Comparison of ENCODE assay signal across 14 cellular contexts in genomic region chr1:22876359-22877111, GRCh38.
DNase-seq lines count a peak whose midpoint lies in the region; ATAC-seq and TF ChIP-seq lines count a peak whose summit lies in the region.
"Had no signal": no experiment of that assay in that cellular context is flagged by ENCODE, and none has a peak within 500 bp of the region (broad histone marks: within the 10 kb centered on the region; RNA-seq: fewer than 3 reads in every experiment).

No MANE protein-coding gene starts in this region.

- no peaks in the 10 kb centered on the region for H3K27me3 ChIP-seq in H9 (ENCODE audit: insufficient read depth, low read length)

- no peak overlapping the region for H3K56ac ChIP-seq in H9 (ENCODE audit: insufficient read length, low read depth, low read length)

- no peak overlapping the region for H3T11ph ChIP-seq in H9 (ENCODE audit: low read length)

- H3K4me3 ChIP-seq in cardiac fibroblast (replicated peaks in 1 of 2; ENCODE audit: low read depth in 2 of 2, low read length in 2 of 2), result no peak overlapping the region
- H3K4me3 ChIP-seq: esophagus muscularis mucosa, lung, psoas muscle, thoracic aorta had no signal

- no peak overlapping the region for H3K4ac ChIP-seq in H9 (ENCODE audit: low read depth, low read length)

- no peaks in the 10 kb centered on the region for H3K9me3 Mint-ChIP-seq in H9

- no peak overlapping the region for H3K9ac ChIP-seq in H9 (ENCODE audit: extremely low read depth, insufficient read length, low read length)

- H3K9me3 ChIP-seq in H9 (ENCODE audit: control insufficient read depth, low read depth, low read length), result no peaks in the 10 kb centered on the region
- H3K9me3 ChIP-seq: esophagus muscularis mucosa, psoas muscle, thoracic aorta had no signal

- H3K23ac ChIP-seq in H9 (ENCODE audit: insufficient read length, low read depth, low read length), result no peak overlapping the region

- H3K27ac Mint-ChIP-seq in H9, result peak overlapping the region in 1 of 3 experiments; percentile 56; a peak in 1 of 7 replicates

- H2BK12ac ChIP-seq in H9 (ENCODE audit: insufficient read length, low read depth, low read length), result no peak overlapping the region

- no peak overlapping the region for H3K4me2 ChIP-seq in H9 (ENCODE audit: insufficient read depth, insufficient read length, low read length)

- no peaks in the 10 kb centered on the region for H3K4me1 ChIP-seq in H9 (ENCODE audit: insufficient read depth, low read length)
- H3K4me1 ChIP-seq: esophagus muscularis mucosa, psoas muscle had no signal

- H2AK5ac ChIP-seq in H9 (ENCODE audit: insufficient read length, low read length), result no peak overlapping the region

- H3K18ac ChIP-seq in H9 (ENCODE audit: insufficient read length, low read depth, low read length), result no peak overlapping the region

- no peaks in the 10 kb centered on the region for H3K79me1 ChIP-seq in H9 (ENCODE audit: insufficient read depth, low read depth, low read length, poor library complexity, severe bottlenecking)

- H2BK20ac ChIP-seq in H9 (ENCODE audit: low read depth, low read length, poor library complexity, severe bottlenecking), result no peak overlapping the region

- H2BK15ac ChIP-seq in H9 (ENCODE audit: low read depth, low read length), result no peak overlapping the region

- no peak overlapping the region for H2AFZ ChIP-seq in H9 (ENCODE audit: low read length)

- H4K20me1 ChIP-seq in H9 (ENCODE audit: control insufficient read depth, insufficient read depth, insufficient read length), result no peaks in the 10 kb centered on the region

- no peak for ATAC-seq in HG03045 (IDR thresholded peaks at IDR 0.05; ENCODE audit: unreplicated experiment)

- TF ChIP-seq CTCF in cardiac fibroblast (IDR thresholded peaks at IDR 0.05; ENCODE audit: low read depth, low read length) (no peak), H9 (conservative IDR thresholded peaks at IDR 0.05) (no peak)

- H3K79me2 ChIP-seq in H9 (ENCODE audit: insufficient read depth, low read length), result no peaks in the 10 kb centered on the region

- H3K4me3 Mint-ChIP-seq in H9, result no peak overlapping the region

- H3K4me1 Mint-ChIP-seq in H9, result peaks cover 16 to 29% of the 10 kb centered on the region in 2 experiments

- H4K91ac ChIP-seq in H9 (ENCODE audit: insufficient read length, low read depth, low read length), result no peak overlapping the region

- H3K23me2 ChIP-seq in H9 (ENCODE audit: insufficient read length, low read depth, low read length, poor library complexity, severe bottlenecking), result no peaks in the 10 kb centered on the region

- DNase-seq in A172 (ENCODE audit: low spot score) (peak; percentile 14), LHCN-M2 (ENCODE audit: low read depth) (peak; percentile 81), cardiac fibroblast (ENCODE audit: low read depth in 2 of 2) (peak; percentile 60 to 82), iris pigment epithelial cell (ENCODE audit: low read depth) (peak; percentile 84), SIG-M5 (lab: John Stamatoyannopoulos, UW) (no peak), H9 (no peak)
- no peak for DNase-seq in activated effector memory CD4-positive, alpha-beta T cell treated with Interleukin-2 at 50 U/mL for 16 hours
- DNase-seq: activated CD8-positive, alpha-beta memory T cell treated with anti-CD3 and anti-CD28 coated beads, Interleukin-2, amount 50 U/mL, for 48 hours; OCI-M1 had no signal

- no peak overlapping the region for H2BK5ac ChIP-seq in H9 (ENCODE audit: insufficient read length, low read length)

- H2BK120ac ChIP-seq in H9 (ENCODE audit: low read depth, low read length, poor library complexity, severe bottlenecking), result no peak overlapping the region

- WGBS in H9 (ENCODE audit: extremely low coverage, insufficient read length, low lambda C conversion rate), result no CpG with 5 or more reads among the region's 20 CpGs

- H3K27ac ChIP-seq in H9 (ENCODE audit: insufficient read length, low read depth, low read length), result no peak overlapping the region
- H3K27ac ChIP-seq: esophagus muscularis mucosa, psoas muscle, thoracic aorta had no signal

- H4K8ac ChIP-seq in H9 (replicated peaks; ENCODE audit: insufficient read length, low read depth, low read length), result no peak overlapping the region

- H3K36me3 Mint-ChIP-seq in H9 (ENCODE audit: insufficient read depth in 1 of 3, low read depth in 3 of 3), result no peaks in the 10 kb centered on the region

- H3K14ac ChIP-seq in H9 (ENCODE audit: insufficient read depth, low read length), result no peak overlapping the region

- no peak overlapping the region for H4K5ac ChIP-seq in H9 (ENCODE audit: insufficient read length, low read depth, low read length)

- H3K27me3 Mint-ChIP-seq in H9 (ENCODE audit: low read depth), result no peaks in the 10 kb centered on the region

Comparison
In these comparisons a context has a peak if more than half of its experiments do, and no peak if none do; other contexts are left out.
1. DNase-seq: peak in A172 (single experiment), LHCN-M2 (single experiment), cardiac fibroblast (2 of 2) and iris pigment epithelial cell (single experiment); none in SIG-M5 (single experiment), activated effector memory CD4-positive, alpha-beta T cell treated with Interleukin-2 at 50 U/mL for 16 hours (single experiment) and H9 (single experiment).